Comparison of ENCODE assay signal across 25 cellular contexts in genomic region chr3:195004512-195005250, GRCh38.
"Had no signal": no experiment of that assay in that cellular context is flagged by ENCODE, and none has a peak within 500 bp of the region (broad histone marks: within the 10 kb centered on the region; RNA-seq: fewer than 3 reads in every experiment).

No MANE protein-coding gene starts in this region.

- H3K9me3 ChIP-seq: mucosa of descending colon, prostate gland, sigmoid colon, stomach, thyroid gland had no signal

- DNase-seq: activated CD4-positive, alpha-beta T cell treated with anti-CD3 and anti-CD28 coated beads for 1 hour; activated CD4-positive, alpha-beta T cell treated with anti-CD3 and anti-CD28 coated beads, Interleukin-2, amount 50 U/mL, for 1 hour; activated CD8-positive, alpha-beta T cell treated with anti-CD3 and anti-CD28 coated beads for 36 hours; activated gamma-delta T cell treated with Interleukin-2 at 50 U/mL for 16 hours; activated naive CD4-positive, alpha-beta T cell treated with anti-CD3 and anti-CD28 coated beads, Interleukin-2, amount 50 U/mL, for 16 hours; activated T-cell treated with anti-CD3 and anti-CD28 coated beads, Interleukin-2, amount 50 U/mL, for 1 hour; amniotic stem cell; brain microvascular endothelial cell; caudate nucleus; dermis blood vessel endothelial cell; effector CD8-positive, alpha-beta T cell; left ventricle myocardium superior; mucosa of descending colon; retina; sigmoid colon; small intestine; stimulated activated CD4-positive, alpha-beta T cell treated with anti-CD3 and anti-CD28 coated beads, Interleukin-1b, Interleukin-23, amount 100 ng/mL, for 48 hours; stimulated activated naive B cell treated with anti-CD40 and anti-IgM and Interleukin-4, amounts not matched to agents 10 μg/mL and 1 μg/mL and 100 μg/mL, for 72 hours; stomach; T-helper 17 cell; T1000; thyroid gland; WERI-Rb-1 had no signal

- H3K4me3 ChIP-seq: mucosa of descending colon, prostate gland, sigmoid colon, stomach, thyroid gland had no signal

- H3K4me1 ChIP-seq: prostate gland had no signal

- H3K27ac ChIP-seq: brain microvascular endothelial cell, prostate gland, sigmoid colon, stomach, thyroid gland, WERI-Rb-1 had no signal

- ATAC-seq: activated CD8-positive, alpha-beta T cell treated with anti-CD3 and anti-CD28 coated beads for 36 hours; left ventricle myocardium superior; mucosa of descending colon; natural killer cell treated with Interleukin-12 subunit alpha and Interleukin-12 subunit beta and Interleukin-15 and Interleukin-18, amount 100 ng/mL, for 72 hours; stimulated activated naive B cell treated with anti-CD40 and anti-IgM and Interleukin-4, amounts not matched to agents 10 μg/mL and 1 μg/mL and 100 μg/mL, for 72 hours; T-helper 17 cell had no signal

- H3K27me3 ChIP-seq: stomach, thyroid gland had no signal

- H3K36me3 ChIP-seq: brain microvascular endothelial cell, prostate gland, sigmoid colon, stomach, thyroid gland, WERI-Rb-1 had no signal
